In genomic region chr6:136250686-136251008, GRCh38 we compare ENCODE assay signal across 8 cellular contexts. TPM values are rescaled to one million over a fixed set of nuclear protein-coding genes. Genes with fewer than 3 reads are reported as not detected.
DNase-seq lines count a peak whose midpoint lies in the region; ATAC-seq and TF ChIP-seq lines count a peak whose summit lies in the region.

No MANE protein-coding gene starts in this region.

- H3K27ac ChIP-seq in MM.1S (ENCODE audit: low read length), result peak overlapping the region; percentile 40; the same call in 1 of the 2 replicates
- H3K27ac ChIP-seq in duodenal mucosa (ENCODE audit: low read depth, low read length), result no peak overlapping the region

- peak overlapping the region; percentile 89 for H3K4me2 ChIP-seq in MM.1S (ENCODE audit: low read depth, low read length)

- H3K36me3 ChIP-seq in MM.1S (replicated peaks; ENCODE audit: insufficient read depth, low read length) (no peaks in the 10 kb centered on the region), duodenal mucosa (ENCODE audit: control insufficient read depth in 1 of 2, insufficient read depth in 2 of 2, low read length in 2 of 2) (peaks cover 0 to 5% of the 10 kb centered on the region in 2 donors)

- CTCF ChIA-PET in Calu3 (lab: Charles Lee), result no interaction called here
- CTCF ChIA-PET in GM10248 (lab: Yijun Ruan, JAX), result interaction anchor here (0.8 to 2.6 kb wide), 12 partner anchors 10 to 786 kb away, joined by 3 to 14 read pairs (median 4); no protein-coding TSS in a partner anchor

- H3K4me3 ChIP-seq in MM.1S (ENCODE audit: low read length), result peak overlapping the region; percentile 99
- peak overlapping the region; percentile 92 to 95 for H3K4me3 ChIP-seq in duodenal mucosa (ENCODE audit: low read depth in 1 of 2, low read length in 2 of 2)

- POLR2A ChIA-PET in GM10248 (lab: Yijun Ruan, JAX), result interaction anchor here (2.8 kb wide), 1 partner anchor 38 kb away, joined by 21 read pairs; the partner anchor contains the start of gene BCLAF1

- peak overlapping the region; percentile 92 for H3K4me3 Mint-ChIP-seq in Calu3 (ENCODE audit: low read depth, unreplicated experiment)
- peak overlapping the region; percentile 98 for H3K4me3 Mint-ChIP-seq in natural killer cell treated with Interleukin-12 subunit alpha and Interleukin-12 subunit beta and Interleukin-15 and Interleukin-18, amount 100 ng/mL, for 72 hours

- H3K27me3 ChIP-seq in MM.1S (replicated peaks; ENCODE audit: insufficient read depth, low read length) (no peaks in the 10 kb centered on the region), duodenal mucosa (ENCODE audit: control insufficient read depth in 1 of 2, insufficient read depth in 2 of 2, low read length in 2 of 2) (no peaks in the 10 kb centered on the region)

- peak; percentile 13 for ATAC-seq in GM21528 (IDR thresholded peaks at IDR 0.05; ENCODE audit: low FRiP score, unreplicated experiment)
- ATAC-seq in natural killer cell treated with Interleukin-12 subunit alpha and Interleukin-12 subunit beta and Interleukin-15 and Interleukin-18, amount 100 ng/mL, for 72 hours, result no peak
- no peak for ATAC-seq in GM18861 (IDR thresholded peaks at IDR 0.05; ENCODE audit: unreplicated experiment)

- no peaks in the 10 kb centered on the region for H3K27me3 Mint-ChIP-seq in Calu3 (ENCODE audit: unreplicated experiment)
- H3K27me3 Mint-ChIP-seq in natural killer cell treated with Interleukin-12 subunit alpha and Interleukin-12 subunit beta and Interleukin-15 and Interleukin-18, amount 100 ng/mL, for 72 hours, result no peaks in the 10 kb centered on the region

- peaks cover 28% of the 10 kb centered on the region for H3K36me3 Mint-ChIP-seq in Calu3 (ENCODE audit: insufficient read depth, unreplicated experiment)
- peaks cover 13% of the 10 kb centered on the region for H3K36me3 Mint-ChIP-seq in natural killer cell treated with Interleukin-12 subunit alpha and Interleukin-12 subunit beta and Interleukin-15 and Interleukin-18, amount 100 ng/mL, for 72 hours

- H3K9me3 ChIP-seq in MM.1S (replicated peaks; ENCODE audit: insufficient read depth, low read length) (no peaks in the 10 kb centered on the region), duodenal mucosa (ENCODE audit: control insufficient read depth in 1 of 2, low read length in 2 of 2) (no peaks in the 10 kb centered on the region)

- intact Hi-C loops in Calu3 (cut with micrococcal nuclease; ENCODE audit: unreplicated experiment), result no loop called here

- peaks cover 16% of the 10 kb centered on the region for H3K4me1 Mint-ChIP-seq in Calu3 (ENCODE audit: low read depth, unreplicated experiment)
- peaks cover 41 to 61% of the 10 kb centered on the region in 2 donors for H3K4me1 Mint-ChIP-seq in natural killer cell treated with Interleukin-12 subunit alpha and Interleukin-12 subunit beta and Interleukin-15 and Interleukin-18, amount 100 ng/mL, for 72 hours (ENCODE audit: low read depth in 2 of 2)

- TF ChIP-seq CTCF in Calu3 (IDR thresholded peaks at IDR 0.05; ENCODE audit: unreplicated experiment) (no peak), MM.1S (IDR thresholded peaks at IDR 0.05; ENCODE audit: low read length) (no peak), GM10248 (IDR thresholded peaks at IDR 0.05; ENCODE audit: control extremely low read depth, extremely low read depth, low read depth, missing control alignments) (no peak)

- H4K20me1 ChIP-seq in MM.1S (ENCODE audit: insufficient read depth, low read length), result no peaks in the 10 kb centered on the region

- H3K4me1 ChIP-seq in MM.1S (ENCODE audit: low read length) (peaks cover 5% of the 10 kb centered on the region; the same call in 1 of the 2 replicates), duodenal mucosa (ENCODE audit: control insufficient read depth in 1 of 2, insufficient read depth in 2 of 2, low read length in 2 of 2) (peaks cover 13 to 17% of the 10 kb centered on the region in 2 donors)

- no peaks in the 10 kb centered on the region for H3K9me2 ChIP-seq in MM.1S (replicated peaks; ENCODE audit: insufficient read depth, low read length)

- H3K79me2 ChIP-seq in MM.1S (ENCODE audit: low read length), result peaks cover 33% of the 10 kb centered on the region

- BruUV-seq in Calu3 (replicated peaks; lab: Mats Ljungman, UMichigan), result no TSS peak

- peak overlapping the region; percentile 83 for H3K27ac Mint-ChIP-seq in Calu3 (ENCODE audit: unreplicated experiment)
- peak overlapping the region; percentile 83 to 88 for H3K27ac Mint-ChIP-seq in natural killer cell treated with Interleukin-12 subunit alpha and Interleukin-12 subunit beta and Interleukin-15 and Interleukin-18, amount 100 ng/mL, for 72 hours

- H3K9me3 Mint-ChIP-seq in Calu3 (ENCODE audit: low read depth, unreplicated experiment), result no peaks in the 10 kb centered on the region
- no peaks in the 10 kb centered on the region for H3K9me3 Mint-ChIP-seq in natural killer cell treated with Interleukin-12 subunit alpha and Interleukin-12 subunit beta and Interleukin-15 and Interleukin-18, amount 100 ng/mL, for 72 hours

- peak overlapping the region; percentile 84 for H2AFZ ChIP-seq in MM.1S (ENCODE audit: low read length)

- peak overlapping the region; percentile 77 for H3K9ac ChIP-seq in MM.1S (ENCODE audit: low read length)
- H3K9ac ChIP-seq in duodenal mucosa (ENCODE audit: low read depth in 1 of 2, low read length in 2 of 2), result peak overlapping the region; percentile 55 to 63

- H3F3A ChIP-seq in MM.1S (ENCODE audit: insufficient read depth, low read length), result peaks cover 17% of the 10 kb centered on the region

- DNase-seq in Calu3 (no peak), MM.1S (no peak), GM10248 (ENCODE audit: extremely low spot score) (no peak), Ammon's horn (ENCODE audit: low spot score) (no peak)
- no peak for DNase-seq in natural killer cell treated with Interleukin-12 subunit alpha and Interleukin-12 subunit beta and Interleukin-15 and Interleukin-18, amount 100 ng/mL, for 72 hours (ENCODE audit: low spot score)

RNA-seq across cellular contexts. Expression of gene MTFR2, which starts 0.5 kb away (rescaled TPM):
- total RNA-seq in Calu3 (2022), result 7.0 and 7.7 TPM in 2 replicates
- 10 to 100 TPM; 14.9 to 26.1 TPM for total RNA-seq in natural killer cell treated with Interleukin-12 subunit alpha and Interleukin-12 subunit beta and Interleukin-15 and Interleukin-18, amount 100 ng/mL, for 72 hours

RNA-seq across cellular contexts. Expression of gene BCLAF1, which starts 39.0 kb away (rescaled TPM):
- total RNA-seq in Calu3 (2022), result 139 and 154 TPM in 2 replicates
- total RNA-seq in natural killer cell treated with Interleukin-12 subunit alpha and Interleukin-12 subunit beta and Interleukin-15 and Interleukin-18, amount 100 ng/mL, for 72 hours, result 100 to 1,000 TPM; 200 to 203 TPM
